17 cellular contexts compared by ENCODE assay signal in the genomic region with DNA sequence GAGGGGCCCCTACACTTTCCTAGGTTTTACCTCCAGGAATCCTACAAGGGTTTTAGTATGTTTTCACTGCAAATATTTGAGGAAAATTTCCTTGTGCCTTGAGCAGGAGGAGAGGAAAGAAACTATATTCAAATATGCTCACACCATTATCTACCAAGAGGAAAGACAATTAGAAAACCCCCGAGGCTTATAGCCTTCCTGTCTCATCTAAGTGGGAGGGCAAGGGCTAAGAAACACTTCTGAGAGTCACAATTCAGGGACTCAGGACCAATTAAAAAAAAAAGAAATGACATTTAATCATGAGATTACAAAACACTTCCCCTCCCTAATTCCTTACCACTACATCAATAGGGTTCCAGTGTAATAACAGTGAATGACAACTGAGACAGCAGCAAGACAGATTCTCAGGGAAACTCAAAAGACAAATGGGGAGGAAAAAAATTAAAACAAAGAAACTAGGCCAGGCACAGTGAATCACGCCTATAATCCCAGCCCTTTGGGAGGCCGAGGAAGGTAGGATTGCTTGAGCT. TPM values are rescaled to one million over a fixed set of nuclear protein-coding genes. Genes with fewer than 3 reads are reported as not detected.
DNase-seq lines count a peak whose midpoint lies in the region; TF ChIP-seq lines count a peak whose summit lies in the region.
"Had no signal": no experiment of that assay in that cellular context is flagged by ENCODE, and none has a peak within 500 bp of the region (broad histone marks: within the 10 kb centered on the region; RNA-seq: fewer than 3 reads in every experiment).

No MANE protein-coding gene starts in this region.

- H3K27ac Mint-ChIP-seq in activated CD4-positive, alpha-beta memory T cell treated with anti-CD3 and anti-CD28 coated beads for 36 hours = peak overlapping the region; percentile 73
- H3K27ac Mint-ChIP-seq in activated CD4-positive, alpha-beta memory T cell treated with anti-CD3 and anti-CD28 coated beads, Interleukin-2, amount 10 ng/mL, durations not matched to agents 7 days and 5 days = no peak overlapping the region
- peak overlapping the region in 2 of 3 donors; percentile 1 to 11 for H3K27ac Mint-ChIP-seq in IgD-negative memory B cell
- H3K27ac Mint-ChIP-seq in brain = peak overlapping the region in 3 of 5 experiments; percentile 1 to 41 (median 35)
- H3K27ac Mint-ChIP-seq in osteocyte (ENCODE audit: unreplicated experiment) = peak overlapping the region; percentile 21
- H3K27ac Mint-ChIP-seq: dendritic cell treated with granulocyte-macrophage colony-stimulating factor and Interleukin-4, amounts not matched to agents 40 ng/mL and 50 ng/mL, for 4 days had no signal

- 50% methylated on average over 3 of the region's 3 CpGs for WGBS in suprapubic skin

- no peaks in the 10 kb centered on the region for H3K9me3 ChIP-seq in suprapubic skin
- H3K9me3 ChIP-seq: left ventricle myocardium inferior, sigmoid colon, uterus had no signal

- H3K27me3 ChIP-seq in suprapubic skin = no peaks in the 10 kb centered on the region
- H3K27me3 ChIP-seq: sigmoid colon, uterus had no signal

- peaks cover 2% of the 10 kb centered on the region for H3K36me3 Mint-ChIP-seq in activated CD4-positive, alpha-beta memory T cell treated with anti-CD3 and anti-CD28 coated beads for 36 hours
- peaks cover 3% of the 10 kb centered on the region for H3K36me3 Mint-ChIP-seq in activated CD4-positive, alpha-beta memory T cell treated with anti-CD3 and anti-CD28 coated beads, Interleukin-2, amount 10 ng/mL, durations not matched to agents 7 days and 5 days (ENCODE audit: low read depth)
- H3K36me3 Mint-ChIP-seq in IgD-negative memory B cell (peaks cover 2% of the 10 kb centered on the region), brain (peaks cover 77% of the 10 kb centered on the region), osteocyte (ENCODE audit: unreplicated experiment) (peaks cover 3% of the 10 kb centered on the region)

- no peak overlapping the region for H3K27ac ChIP-seq in suprapubic skin
- H3K27ac ChIP-seq: left ventricle myocardium inferior, uterus had no signal

- TF ChIP-seq CTCF in brain (conservative IDR thresholded peaks at IDR 0.05) (no peak), osteocyte (IDR thresholded peaks at IDR 0.05) (no peak), suprapubic skin (IDR thresholded peaks at IDR 0.05) (no peak)

- no peak overlapping the region for H3K4me3 ChIP-seq in suprapubic skin
- H3K4me3 ChIP-seq: left ventricle myocardium inferior, sigmoid colon, uterus had no signal

- H3K27me3 Mint-ChIP-seq in activated CD4-positive, alpha-beta memory T cell treated with anti-CD3 and anti-CD28 coated beads for 36 hours = no peaks in the 10 kb centered on the region
- H3K27me3 Mint-ChIP-seq in activated CD4-positive, alpha-beta memory T cell treated with anti-CD3 and anti-CD28 coated beads, Interleukin-2, amount 10 ng/mL, durations not matched to agents 7 days and 5 days = no peaks in the 10 kb centered on the region
- H3K27me3 Mint-ChIP-seq in IgD-negative memory B cell (no peaks in the 10 kb centered on the region), brain (peaks cover 3% of the 10 kb centered on the region), osteocyte (ENCODE audit: unreplicated experiment) (no peaks in the 10 kb centered on the region)
- H3K27me3 Mint-ChIP-seq: dendritic cell treated with granulocyte-macrophage colony-stimulating factor and Interleukin-4, amounts not matched to agents 40 ng/mL and 50 ng/mL, for 4 days had no signal

- DNase-seq in activated CD4-positive, alpha-beta memory T cell treated with anti-CD3 and anti-CD28 coated beads for 36 hours = no peak
- DNase-seq in activated CD4-positive, alpha-beta memory T cell treated with anti-CD3 and anti-CD28 coated beads, Interleukin-2, amount 10 ng/mL, durations not matched to agents 7 days and 5 days = no peak
- DNase-seq in osteocyte (ENCODE audit: extremely low spot score, unreplicated experiment) (no peak), suprapubic skin (ENCODE audit: low spot score in 2 of 2) (no peak), epidermal melanocyte (ENCODE audit: insufficient read length, low spot score) (no peak)
- DNase-seq in activated CD4-positive, alpha-beta T cell treated with anti-CD3 and anti-CD28 coated beads, Interleukin-2, amount 50 U/mL, for 48 hours = no peak
- DNase-seq: activated CD4-positive, CD25-positive, alpha-beta regulatory T cell; activated T-cell treated with anti-CD3 and anti-CD28 coated beads, Interleukin-2, amount 50 U/mL, for 1 hour; left ventricle myocardium inferior; NCI-H1048; NCI-H2227 treated with DMSO at 0.1 percent for 48 hours; sigmoid colon; stimulated activated naive CD4-positive, alpha-beta T cell; uterus had no signal

- no peak for TF ChIP-seq EP300 in suprapubic skin (IDR thresholded peaks at IDR 0.05)

- intact Hi-C loops in activated CD4-positive, alpha-beta memory T cell treated with anti-CD3 and anti-CD28 coated beads for 36 hours (cut with micrococcal nuclease) = no loop called here

- peaks cover 44% of the 10 kb centered on the region for H3K4me1 Mint-ChIP-seq in activated CD4-positive, alpha-beta memory T cell treated with anti-CD3 and anti-CD28 coated beads for 36 hours (ENCODE audit: low read depth)
- peaks cover 20% of the 10 kb centered on the region for H3K4me1 Mint-ChIP-seq in activated CD4-positive, alpha-beta memory T cell treated with anti-CD3 and anti-CD28 coated beads, Interleukin-2, amount 10 ng/mL, durations not matched to agents 7 days and 5 days
- H3K4me1 Mint-ChIP-seq in IgD-negative memory B cell (peaks cover 12 to 31% (median 21%) of the 10 kb centered on the region in 3 donors), brain (peaks cover 11% of the 10 kb centered on the region), osteocyte (ENCODE audit: unreplicated experiment) (peaks cover 23% of the 10 kb centered on the region)

- H3K36me3 ChIP-seq in suprapubic skin = no peaks in the 10 kb centered on the region
- H3K36me3 ChIP-seq: left ventricle myocardium inferior, sigmoid colon, uterus had no signal

- CTCF ChIA-PET in activated CD4-positive, alpha-beta memory T cell treated with anti-CD3 and anti-CD28 coated beads for 36 hours (lab: Charles Lee) = no interaction called here
- CTCF ChIA-PET in activated CD4-positive, alpha-beta memory T cell treated with anti-CD3 and anti-CD28 coated beads, Interleukin-2, amount 10 ng/mL, durations not matched to agents 7 days and 5 days (lab: Charles Lee) = interaction anchor here (0.7 kb wide), 1 partner anchor 231 kb away, joined by 3 read pairs; no protein-coding TSS in a partner anchor

- peaks cover 18% of the 10 kb centered on the region for H3K4me1 ChIP-seq in suprapubic skin
- H3K4me1 ChIP-seq: uterus had no signal

- no peak overlapping the region for H3K4me3 Mint-ChIP-seq in activated CD4-positive, alpha-beta memory T cell treated with anti-CD3 and anti-CD28 coated beads for 36 hours
- no peak overlapping the region for H3K4me3 Mint-ChIP-seq in activated CD4-positive, alpha-beta memory T cell treated with anti-CD3 and anti-CD28 coated beads, Interleukin-2, amount 10 ng/mL, durations not matched to agents 7 days and 5 days
- no peak overlapping the region for H3K4me3 Mint-ChIP-seq in IgD-negative memory B cell
- no peak overlapping the region for H3K4me3 Mint-ChIP-seq in brain
- H3K4me3 Mint-ChIP-seq in osteocyte (ENCODE audit: unreplicated experiment) = no peak overlapping the region
- H3K4me3 Mint-ChIP-seq: dendritic cell treated with granulocyte-macrophage colony-stimulating factor and Interleukin-4, amounts not matched to agents 40 ng/mL and 50 ng/mL, for 4 days had no signal

- no peak for TF ChIP-seq POLR2A in suprapubic skin (IDR thresholded peaks at IDR 0.05)

- H3K9me3 Mint-ChIP-seq in activated CD4-positive, alpha-beta memory T cell treated with anti-CD3 and anti-CD28 coated beads for 36 hours = peaks cover 3% of the 10 kb centered on the region
- no peaks in the 10 kb centered on the region for H3K9me3 Mint-ChIP-seq in activated CD4-positive, alpha-beta memory T cell treated with anti-CD3 and anti-CD28 coated beads, Interleukin-2, amount 10 ng/mL, durations not matched to agents 7 days and 5 days
- H3K9me3 Mint-ChIP-seq in IgD-negative memory B cell (peaks cover 0 to 6% (median 0%) of the 10 kb centered on the region in 3 donors), brain (peaks cover 19 to 66% (median 38%) of the 10 kb centered on the region in 5 experiments), osteocyte (ENCODE audit: unreplicated experiment) (peaks cover 10% of the 10 kb centered on the region)
- H3K9me3 Mint-ChIP-seq: dendritic cell treated with granulocyte-macrophage colony-stimulating factor and Interleukin-4, amounts not matched to agents 40 ng/mL and 50 ng/mL, for 4 days had no signal

- POLR2A ChIA-PET in activated CD4-positive, alpha-beta memory T cell treated with anti-CD3 and anti-CD28 coated beads for 36 hours (lab: Charles Lee) = no interaction called here
- POLR2A ChIA-PET in activated CD4-positive, alpha-beta memory T cell treated with anti-CD3 and anti-CD28 coated beads, Interleukin-2, amount 10 ng/mL, durations not matched to agents 7 days and 5 days (lab: Charles Lee) = no interaction called here

RNA-seq across cellular contexts. Expression of gene ATRX, which starts 45.6 kb away (rescaled TPM):
- 10 to 100 TPM; 56.8 to 60.4 TPM for total RNA-seq in activated CD4-positive, alpha-beta memory T cell treated with anti-CD3 and anti-CD28 coated beads for 36 hours
- total RNA-seq in activated CD4-positive, alpha-beta memory T cell treated with anti-CD3 and anti-CD28 coated beads, Interleukin-2, amount 10 ng/mL, durations not matched to agents 7 days and 5 days = 10 to 100 TPM; 67.6 to 70.2 TPM
- polyA plus RNA-seq in IgD-negative memory B cell (86.7 TPM), brain (ENCODE audit: insufficient read depth, low read depth, low replicate concordance) (9.7 TPM)
- total RNA-seq in osteocyte (102 and 103 TPM in 2 replicates), suprapubic skin (100 to 1,000 TPM in 1 of 4 donors, 10 to 100 TPM in 3; 84.4 to 259 (median 90.7) TPM)
